Comparison of ENCODE assay signal across 8 cellular contexts in genomic region chr14:24431569-24432258, GRCh38. TPM values are rescaled to one million over a fixed set of nuclear protein-coding genes. Genes with fewer than 3 reads are reported as not detected.
DNase-seq lines count a peak whose midpoint lies in the region; ATAC-seq, FAIRE-seq and TF ChIP-seq lines count a peak whose summit lies in the region.

No MANE protein-coding gene starts in this region.

- peaks cover 25% of the 10 kb centered on the region for H3K36me3 ChIP-seq in NT2/D1 (ENCODE audit: insufficient read depth, insufficient read length, low read length)
- H3K36me3 ChIP-seq in mucosa of descending colon (ENCODE audit: low read depth) = no peaks in the 10 kb centered on the region

- peak; percentile 91 for DNase-seq in D341Med (ENCODE audit: low spot score)
- DNase-seq in HTR-8/SVneo (ENCODE audit: insufficient read length, low spot score) = peak; percentile 60
- peak; percentile 86 for DNase-seq in NT2/D1 (ENCODE audit: low read depth, low spot score)
- DNase-seq in activated CD8-positive, alpha-beta memory T cell treated with anti-CD3 and anti-CD28 coated beads, Interleukin-2, amount 50 U/mL, for 1 hour (ENCODE audit: extremely low read depth) = peak; percentile 79
- DNase-seq in endothelial cell (ENCODE audit: low spot score) = peak; percentile 95
- peak; percentile 93 to 96 (median 93) for DNase-seq in mucosa of descending colon
- peak; percentile 86 to 87 for DNase-seq in stimulated activated CD8-positive, alpha-beta memory T cell treated with anti-CD3 and anti-CD28 coated beads, Interleukin-2, amount 100 ng/mL, for 48 hours (ENCODE audit: low read depth in 2 of 2)

- H3K9me3 ChIP-seq in NT2/D1 (ENCODE audit: insufficient read depth, low read length) (no peaks in the 10 kb centered on the region), mucosa of descending colon (no peaks in the 10 kb centered on the region)

- peak; percentile 50 for ATAC-seq in GM21367 (IDR thresholded peaks at IDR 0.05; ENCODE audit: unreplicated experiment)
- peak; percentile 70 for ATAC-seq in mucosa of descending colon

- peaks cover 18% of the 10 kb centered on the region for H3K4me1 Mint-ChIP-seq in endothelial cell (ENCODE audit: unreplicated experiment)

- no peaks in the 10 kb centered on the region for H3K9me3 Mint-ChIP-seq in endothelial cell (ENCODE audit: unreplicated experiment)

- H3K4me1 ChIP-seq in NT2/D1 (ENCODE audit: insufficient read depth, insufficient read length) = peaks cover 13% of the 10 kb centered on the region
- peaks cover 42% of the 10 kb centered on the region for H3K4me1 ChIP-seq in mucosa of descending colon (ENCODE audit: low read depth)

- no peak for FAIRE-seq in HTR-8/SVneo (lab: Jason Lieb, UNC)

- H3K27me3 ChIP-seq in NT2/D1 (ENCODE audit: insufficient read depth, insufficient read length) = peaks cover 11% of the 10 kb centered on the region

- H3K9ac ChIP-seq in NT2/D1 (ENCODE audit: insufficient read length, low read depth) = peak overlapping the region; percentile 78

- TF ChIP-seq CTCF in endothelial cell (IDR thresholded peaks at IDR 0.05; ENCODE audit: unreplicated experiment) (peak; percentile 82), mucosa of descending colon (IDR thresholded peaks at IDR 0.05) (peak; percentile 90)

- peaks cover 20% of the 10 kb centered on the region for H3K36me3 Mint-ChIP-seq in endothelial cell (ENCODE audit: low read depth, unreplicated experiment)

- H3K27me3 Mint-ChIP-seq in endothelial cell (ENCODE audit: unreplicated experiment) = peaks cover 11% of the 10 kb centered on the region

- intact Hi-C loops in mucosa of descending colon (cut with DNase I, micrococcal nuclease) = loop anchor here (5.0 kb wide), 2 partner anchors 64 to 99 kb away; partner anchors contain the start of gene NFATC4 (in 2 of the 2)

- no peak overlapping the region for H3K27ac Mint-ChIP-seq in endothelial cell (ENCODE audit: unreplicated experiment)

- H3K4me3 Mint-ChIP-seq in endothelial cell (ENCODE audit: unreplicated experiment) = peak overlapping the region; percentile 87

- H3K4me3 ChIP-seq in NT2/D1 (ENCODE audit: insufficient read length, low read depth) (no peak overlapping the region), mucosa of descending colon (no peak overlapping the region)

RNA-seq across cellular contexts. Expression of gene KHNYN, which starts 2.0 kb away (rescaled TPM):
- total RNA-seq in endothelial cell (ENCODE audit: unreplicated experiment) (43.8 TPM), mucosa of descending colon (100 to 1,000 TPM in 1 of 3 donors, 10 to 100 TPM in 2; 85.9 to 102 (median 86.9) TPM)

RNA-seq across cellular contexts. Expression of gene CBLN3, which starts 2.2 kb away (rescaled TPM):
- total RNA-seq in endothelial cell (ENCODE audit: unreplicated experiment) = 1.5 TPM
- 1 to 10 TPM; 2.2 to 3.9 (median 2.6) TPM for total RNA-seq in mucosa of descending colon

RNA-seq across cellular contexts. Expression of gene SDR39U1, which starts 10.9 kb away (rescaled TPM):
- 34.9 TPM for total RNA-seq in endothelial cell (ENCODE audit: unreplicated experiment)
- total RNA-seq in mucosa of descending colon = 10 to 100 TPM; 43.3 to 64.1 (median 47.1) TPM

RNA-seq across cellular contexts. Expression of gene NYNRIN, which starts 32.9 kb away (rescaled TPM):
- total RNA-seq in endothelial cell (ENCODE audit: unreplicated experiment) (49.0 TPM), mucosa of descending colon (10 to 100 TPM; 12.1 to 15.8 (median 13.4) TPM)
